Comparison of ENCODE assay signal across 31 cellular contexts in the genomic region with DNA sequence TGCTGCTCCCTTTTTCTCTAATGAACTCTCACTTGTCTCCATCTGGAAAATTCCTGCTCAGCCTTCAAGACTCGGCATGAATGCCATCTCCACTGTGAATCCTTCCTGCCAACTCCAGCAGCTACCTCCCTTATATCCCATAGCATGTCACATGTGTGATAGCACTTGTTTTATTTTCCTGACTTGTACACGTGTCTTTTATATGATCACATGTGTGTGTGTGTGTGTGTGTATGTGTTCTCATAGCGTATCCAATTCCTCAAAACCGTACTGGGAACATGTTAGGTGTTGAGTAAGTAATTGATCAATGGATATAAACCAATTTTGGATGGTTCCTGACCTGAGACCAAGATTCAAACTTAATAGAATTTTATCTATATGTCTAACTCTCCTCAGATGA.
DNase-seq lines count a peak whose midpoint lies in the region; ATAC-seq, FAIRE-seq and TF ChIP-seq lines count a peak whose summit lies in the region.
"Had no signal": no experiment of that assay in that cellular context is flagged by ENCODE, and none has a peak within 500 bp of the region (broad histone marks: within the 10 kb centered on the region; RNA-seq: fewer than 3 reads in every experiment).

No MANE protein-coding gene starts in this region.

- H3K9me3 ChIP-seq in HepG2 (ENCODE audit: low read length) (no peaks in the 10 kb centered on the region), right lobe of liver (no peaks in the 10 kb centered on the region), Peyer's patch (no peaks in the 10 kb centered on the region)
- H3K9me3 ChIP-seq: A549; BE2C; BLaER1; BLaER1 treated with 17β-estradiol and CSF1 and Interleukin-3, amounts not matched to agents 10 nM and 100 nM; Caco-2 had no signal

- H3K4me3 ChIP-seq in HepG2 (replicated peaks in 1 of 3; ENCODE audit: insufficient read depth in 1 of 3, low read depth in 2 of 3, low read length in 3 of 3) (no peak overlapping the region), right lobe of liver (no peak overlapping the region), Peyer's patch (no peak overlapping the region)
- H3K4me3 ChIP-seq: A549; BLaER1; BLaER1 treated with 17β-estradiol and CSF1 and Interleukin-3, amounts not matched to agents 10 nM and 100 nM had no signal

- no peak for DNase-seq in HepG2 (ENCODE audit: low spot score)
- no peak for DNase-seq in right lobe of liver
- no peak for DNase-seq in urothelium cell line (ENCODE audit: low spot score)
- no peak for DNase-seq in Peyer's patch
- DNase-seq: 8988T; ACHN; AML-193; BE2C; C1 segment of cervical spinal cord; Caco-2; Calu3; CD4-positive, alpha-beta memory T cell; CD4-positive, alpha-beta T cell; CD4-positive, CD25-positive, alpha-beta regulatory T cell; CD8-positive, alpha-beta memory T cell; CD8-positive, alpha-beta T cell; COR-L47; DMS 273 treated with DMSO at 0.1 percent for 48 hours; DMS153; DMS53; DMS79; DMS79 treated with DMSO at 0.1 percent for 48 hours; DND-41; EL had no signal

- no peak for FAIRE-seq in HepG2 (lab: Jason Lieb, UNC)
- FAIRE-seq in urothelium cell line (lab: Jason Lieb, UNC), result peak; percentile 9
- FAIRE-seq: A204.1, A549, D721Med had no signal

- ATAC-seq in HepG2, result no peak
- ATAC-seq in right lobe of liver, result no peak
- ATAC-seq: A549; CD8-positive, alpha-beta T cell had no signal

- WGBS in HepG2 (ENCODE audit: low lambda C conversion rate), result 14% methylated on average over 4 of the region's 4 CpGs
- WGBS in right lobe of liver (ENCODE audit: insufficient coverage, low coverage, low lambda C conversion rate, missing lambda C conversion rate), result 77% methylated on average over 4 of the region's 4 CpGs

- no peak for TF ChIP-seq POLR2A in HepG2 (IDR thresholded peaks at IDR 0.05; ENCODE audit: insufficient read depth in 1 of 2, low read depth in 2 of 2, low read length in 2 of 2)
- no peak for TF ChIP-seq POLR2A in right lobe of liver (IDR thresholded peaks at IDR 0.05)
- no peak for TF ChIP-seq POLR2A in Peyer's patch (IDR thresholded peaks at IDR 0.05)

- BruUV-seq in HepG2 (replicated peaks; lab: Mats Ljungman, UMichigan), result no TSS peak

- H3K4me1 ChIP-seq in HepG2 (ENCODE audit: insufficient read depth, low read length) (peaks cover 9% of the 10 kb centered on the region), right lobe of liver (no peaks in the 10 kb centered on the region), Peyer's patch (no peaks in the 10 kb centered on the region)
- H3K4me1 ChIP-seq: A549; BE2C; BLaER1; BLaER1 treated with 17β-estradiol and CSF1 and Interleukin-3, amounts not matched to agents 10 nM and 100 nM; Caco-2 had no signal

- H3K27me3 ChIP-seq in HepG2 (ENCODE audit: control insufficient read depth in 1 of 2, insufficient read depth in 2 of 2, low read length in 2 of 2) (no peaks in the 10 kb centered on the region), right lobe of liver (no peaks in the 10 kb centered on the region), Peyer's patch (no peaks in the 10 kb centered on the region)
- H3K27me3 ChIP-seq: BE2C; BLaER1; BLaER1 treated with 17β-estradiol and CSF1 and Interleukin-3, amounts not matched to agents 10 nM and 100 nM had no signal

- intact Hi-C loops in HepG2 (cut with micrococcal nuclease; ENCODE audit: unreplicated experiment), result no loop called here
- intact Hi-C loops in right lobe of liver (cut with DNase I), result no loop called here

- H4K20me1 ChIP-seq in HepG2 (ENCODE audit: insufficient read depth, low read length), result no peaks in the 10 kb centered on the region
- H4K20me1 ChIP-seq: BLaER1; BLaER1 treated with 17β-estradiol and CSF1 and Interleukin-3, amounts not matched to agents 10 nM and 100 nM had no signal

- no peak overlapping the region for H2AFZ ChIP-seq in HepG2 (ENCODE audit: low read length)

- H3K9ac ChIP-seq in HepG2 (ENCODE audit: insufficient read depth, low read depth, low read length), result no peak overlapping the region
- H3K9ac ChIP-seq: BLaER1; BLaER1 treated with 17β-estradiol and CSF1 and Interleukin-3, amounts not matched to agents 10 nM and 100 nM had no signal

- POLR2A ChIA-PET in HepG2 (lab: Yijun Ruan, JAX), result no interaction called here

- TF ChIP-seq CTCF in HepG2 (CRISPR knock-in tag; IDR thresholded peaks at IDR 0.05), result no peak
- no peak for TF ChIP-seq CTCF in right lobe of liver (IDR thresholded peaks at IDR 0.05)
- no peak for TF ChIP-seq CTCF in Peyer's patch (IDR thresholded peaks at IDR 0.05)

- no peak for TF ChIP-seq RAD21 in HepG2 (CRISPR knock-in tag; IDR thresholded peaks at IDR 0.05)

- CTCF ChIA-PET in HepG2 (lab: Yijun Ruan, JAX; ENCODE audit: low intra/inter-chr PET ratio, low total read pairs), result no interaction called here

- in situ Hi-C loops in HepG2 (cut with HindIII; ENCODE audit: extremely low pct_ligation_motif_present, low pct_unique_long_range_greater_than_20kb), result no loop called here

- no peak overlapping the region for H3K4me2 ChIP-seq in HepG2 (ENCODE audit: low read depth, low read length)
- H3K4me2 ChIP-seq: A549; BLaER1; BLaER1 treated with 17β-estradiol and CSF1 and Interleukin-3, amounts not matched to agents 10 nM and 100 nM had no signal

- TF ChIP-seq EP300 in HepG2 (IDR thresholded peaks at IDR 0.05; ENCODE audit: low read depth in 2 of 2, low read length in 2 of 2), result no peak
- TF ChIP-seq EP300 in HepG2 (CRISPR knock-in tag; IDR thresholded peaks at IDR 0.05; ENCODE audit: borderline replicate concordance), result no peak

- no peaks in the 10 kb centered on the region for H3K79me2 ChIP-seq in HepG2 (ENCODE audit: insufficient read depth, low read length)

- no peaks in the 10 kb centered on the region for H3K36me3 ChIP-seq in HepG2 (replicated peaks in 1 of 2; ENCODE audit: control insufficient read depth in 1 of 2, insufficient read depth in 2 of 2, low read length in 2 of 2)
- H3K36me3 ChIP-seq in right lobe of liver, result no peaks in the 10 kb centered on the region
- H3K36me3 ChIP-seq in Peyer's patch, result no peaks in the 10 kb centered on the region
- H3K36me3 ChIP-seq: BE2C; BLaER1; BLaER1 treated with 17β-estradiol and CSF1 and Interleukin-3, amounts not matched to agents 10 nM and 100 nM had no signal

- H3K27ac ChIP-seq in HepG2 (ENCODE audit: extremely low read length, insufficient read depth, low read length), result no peak overlapping the region
- H3K27ac ChIP-seq in right lobe of liver, result no peak overlapping the region
- no peak overlapping the region for H3K27ac ChIP-seq in Peyer's patch
- H3K27ac ChIP-seq: 22Rv1; A549; BLaER1; BLaER1 treated with 17β-estradiol and CSF1 and Interleukin-3, amounts not matched to agents 10 nM and 100 nM; C4-2B had no signal

TF ChIP-seq in HepG2, 621 proteins besides CTCF, POLR2A, EP300 and RAD21:
- TF ChIP-seq SIX1 (CRISPR knock-in tag; IDR thresholded peaks at IDR 0.05; ENCODE audit: borderline replicate concordance), result no peak
- TF ChIP-seq, protein P1, sequence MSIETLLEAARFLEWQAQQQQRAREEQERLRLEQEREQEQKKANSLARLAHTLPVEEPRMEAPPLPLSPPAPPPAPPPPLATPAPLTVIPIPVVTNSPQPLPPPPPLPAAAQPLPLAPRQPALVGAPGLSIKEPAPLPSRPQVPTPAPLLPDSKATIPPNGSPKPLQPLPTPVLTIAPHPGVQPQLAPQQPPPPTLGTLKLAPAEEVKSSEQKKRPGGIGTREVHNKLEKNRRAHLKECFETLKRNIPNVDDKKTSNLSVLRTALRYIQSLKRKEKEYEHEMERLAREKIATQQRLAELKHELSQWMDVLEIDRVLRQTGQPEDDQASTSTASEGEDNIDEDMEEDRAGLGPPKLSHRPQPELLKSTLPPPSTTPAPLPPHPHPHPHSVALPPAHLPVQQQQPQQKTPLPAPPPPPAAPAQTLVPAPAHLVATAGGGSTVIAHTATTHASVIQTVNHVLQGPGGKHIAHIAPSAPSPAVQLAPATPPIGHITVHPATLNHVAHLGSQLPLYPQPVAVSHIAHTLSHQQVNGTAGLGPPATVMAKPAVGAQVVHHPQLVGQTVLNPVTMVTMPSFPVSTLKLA (IDR thresholded peaks at IDR 0.05), result peak; percentile 98
